Comparison of ENCODE assay signal across 27 cellular contexts in genomic region chr11:73870261-73870660, GRCh38.
"Had no signal": no experiment of that assay in that cellular context is flagged by ENCODE, and none has a peak within 500 bp of the region (broad histone marks: within the 10 kb centered on the region; RNA-seq: fewer than 3 reads in every experiment).

No MANE protein-coding gene starts in this region.

- H3K4me3 ChIP-seq: ascending aorta, dorsolateral prefrontal cortex, esophagus muscularis mucosa, pancreas, psoas muscle, right atrium auricular region, stomach, suprapubic skin, tibial nerve had no signal

- H3K4me3 Mint-ChIP-seq: activated T-cell treated with anti-CD3 and anti-CD28 coated beads, Interleukin-2, amount 50 U/mL, for 72 hours; effector memory CD8-positive, alpha-beta T cell; mesothelial cell of epicardium; natural killer cell; T-helper 1 cell treated with Interleukin-12 subunit alpha and Interleukin-12 subunit beta and Interleukin-4 antibody, amounts not matched to agents 30 μg/mL and 1 μg/mL, for 36 hours had no signal

- H3K27me3 Mint-ChIP-seq: effector memory CD8-positive, alpha-beta T cell had no signal

- H3K9me3 ChIP-seq: ascending aorta, esophagus muscularis mucosa, pancreas, psoas muscle, right atrium auricular region, stomach, suprapubic skin, tibial nerve had no signal

- H3K27ac ChIP-seq: ascending aorta, brain microvascular endothelial cell, esophagus muscularis mucosa, pancreas, psoas muscle, right atrium auricular region, stomach, suprapubic skin, tibial nerve had no signal

- H3K36me3 Mint-ChIP-seq: natural killer cell had no signal

- ATAC-seq: activated T-cell treated with anti-CD3 and anti-CD28 coated beads, Interleukin-2, amount 50 U/mL, for 72 hours; effector memory CD8-positive, alpha-beta T cell; left ventricle myocardium superior; natural killer cell; psoas muscle had no signal

- DNase-seq: activated CD4-positive, alpha-beta T cell treated with anti-CD3 and anti-CD28 coated beads for 4 hours; activated CD4-positive, alpha-beta T cell treated with anti-CD3 and anti-CD28 coated beads, Interleukin-2, amount 50 U/mL, for 48 hours; activated CD4-positive, CD25-positive, alpha-beta regulatory T cell; activated effector memory CD4-positive, alpha-beta T cell treated with Interleukin-2 at 50 U/mL for 16 hours; activated naive CD4-positive, alpha-beta T cell treated with anti-CD3 and anti-CD28 coated beads, Interleukin-2, amount 50 U/mL, for 16 hours; activated T-cell treated with anti-CD3 and anti-CD28 coated beads, Interleukin-2, amount 50 U/mL, for 72 hours; brain microvascular endothelial cell; central memory CD4-positive, alpha-beta T cell; dorsolateral prefrontal cortex; effector memory CD8-positive, alpha-beta T cell; glutamatergic neuron; hypothalamus; left ventricle myocardium superior; mammary epithelial cell; natural killer cell; pancreas; psoas muscle; stimulated activated CD4-positive, alpha-beta T cell treated with anti-CD3 and anti-CD28 coated beads, Interleukin-12 subunit alpha, Interleukin-12 subunit beta, amount 100 ng/mL, for 4 hours; stimulated activated CD4-positive, alpha-beta T cell treated with anti-CD3 and anti-CD28 coated beads, Interleukin-4, amount 100 ng/mL, for 4 hours; stomach had no signal

- H3K27me3 ChIP-seq: ascending aorta, brain microvascular endothelial cell, dorsolateral prefrontal cortex, esophagus muscularis mucosa, pancreas, right atrium auricular region, stomach, suprapubic skin, tibial nerve had no signal

- H3K9me3 Mint-ChIP-seq: activated T-cell treated with anti-CD3 and anti-CD28 coated beads, Interleukin-2, amount 50 U/mL, for 72 hours; effector memory CD8-positive, alpha-beta T cell; mesothelial cell of epicardium; natural killer cell; T-helper 1 cell treated with Interleukin-12 subunit alpha and Interleukin-12 subunit beta and Interleukin-4 antibody, amounts not matched to agents 30 μg/mL and 1 μg/mL, for 36 hours had no signal

- H3K27ac Mint-ChIP-seq: mesothelial cell of epicardium; natural killer cell; T-helper 1 cell treated with Interleukin-12 subunit alpha and Interleukin-12 subunit beta and Interleukin-4 antibody, amounts not matched to agents 30 μg/mL and 1 μg/mL, for 36 hours had no signal
